In genomic region chr6:31713465-31713864, GRCh38 we compare ENCODE assay signal across 1 cellular context.
TF ChIP-seq lines count a peak whose summit lies in the region.

No MANE protein-coding gene starts in this region.

TF ChIP-seq in GM23338, 12 proteins besides CTCF, POLR2A, EP300 and RAD21:
- TF ChIP-seq ZNF462 (CRISPR knock-in tag; IDR thresholded peaks at IDR 0.05) (no peak), EZH2 (IDR thresholded peaks at IDR 0.05; ENCODE audit: low read depth, unreplicated experiment) (no peak), POLR2AphosphoS5 (IDR thresholded peaks at IDR 0.05; ENCODE audit: low read depth) (no peak), STAT1 (IDR thresholded peaks at IDR 0.05; ENCODE audit: unreplicated experiment) (no peak), JUNB (IDR thresholded peaks at IDR 0.05; ENCODE audit: unreplicated experiment) (no peak), EZH2phosphoT487 (IDR thresholded peaks at IDR 0.05; ENCODE audit: unreplicated experiment) (no peak), CREB1 (CRISPR knock-in tag; IDR thresholded peaks at IDR 0.05; ENCODE audit: low read depth) (no peak), ZNF114 (CRISPR knock-in tag; IDR thresholded peaks at IDR 0.05) (no peak), REST (IDR thresholded peaks at IDR 0.05; ENCODE audit: unreplicated experiment) (no peak), ZNF331 (CRISPR knock-in tag; IDR thresholded peaks at IDR 0.05; ENCODE audit: low read depth) (no peak), NANOG (IDR thresholded peaks at IDR 0.05; ENCODE audit: borderline replicate concordance) (no peak), ETS1 (IDR thresholded peaks at IDR 0.05) (no peak)
TF ChIP-seq in GM23338: peak in this region for 0.
